ENCODE assay signal across 7 cellular contexts in the genomic region with DNA sequence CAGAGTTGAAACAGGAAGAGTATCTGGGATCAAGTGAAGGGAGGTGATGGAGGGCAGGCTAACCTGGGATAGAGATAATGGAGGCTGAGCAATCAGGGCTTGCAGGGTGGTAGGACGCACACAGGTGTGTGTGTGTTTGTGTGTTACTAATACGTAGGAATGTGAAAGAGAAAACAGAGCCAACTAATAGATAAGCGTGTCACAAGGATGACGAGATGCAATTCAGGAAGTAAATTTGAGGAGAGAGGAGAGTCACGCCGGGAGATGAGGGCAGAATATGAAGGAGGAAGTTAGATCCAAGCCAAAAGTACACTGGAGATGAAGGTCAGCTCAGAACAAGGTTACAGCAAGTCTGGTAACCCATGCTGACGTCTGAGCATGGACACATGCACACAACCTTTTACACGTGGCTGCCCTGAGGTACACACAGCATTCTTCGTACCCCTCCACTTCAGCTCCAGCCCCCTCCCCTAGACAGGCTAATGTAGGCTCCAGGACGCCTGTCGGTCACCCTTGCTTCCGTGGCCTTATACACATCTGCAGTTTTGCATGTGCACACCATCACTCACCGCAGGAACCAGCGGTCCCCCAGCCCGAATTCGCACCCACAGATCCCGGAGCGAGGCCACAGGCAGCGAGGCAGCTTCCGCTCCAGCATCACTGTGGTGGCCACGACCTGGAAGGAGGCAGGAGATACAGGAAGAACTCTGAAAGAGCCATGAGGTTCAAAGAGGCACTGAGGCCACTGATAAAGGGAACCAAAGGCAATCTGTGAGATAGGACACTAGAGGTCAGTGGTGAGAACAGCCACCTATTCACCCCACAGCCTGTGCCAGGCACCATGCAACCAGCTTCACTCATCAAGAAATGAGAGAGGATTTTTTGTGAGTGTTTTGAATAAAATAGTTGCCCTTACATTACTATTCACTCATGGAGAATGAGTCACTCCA. TPM values are rescaled to one million over a fixed set of nuclear protein-coding genes. Genes with fewer than 3 reads are reported as not detected.
DNase-seq lines count a peak whose midpoint lies in the region; ATAC-seq lines count a peak whose summit lies in the region.
"Had no signal": no experiment of that assay in that cellular context is flagged by ENCODE, and none has a peak within 500 bp of the region (broad histone marks: within the 10 kb centered on the region; RNA-seq: fewer than 3 reads in every experiment).

No MANE protein-coding gene starts in this region.

- no peaks in the 10 kb centered on the region for H3K9me3 Mint-ChIP-seq in natural killer cell treated with Interleukin-12 subunit alpha and Interleukin-12 subunit beta and Interleukin-15 and Interleukin-18, amount 100 ng/mL, for 72 hours
- peaks cover 4% of the 10 kb centered on the region for H3K9me3 Mint-ChIP-seq in activated CD4-positive, alpha-beta memory T cell treated with anti-CD3 and anti-CD28 coated beads for 36 hours

- DNase-seq in T-helper 17 cell (no peak), putamen (ENCODE audit: low spot score) (no peak)
- DNase-seq in natural killer cell treated with Interleukin-12 subunit alpha and Interleukin-12 subunit beta and Interleukin-15 and Interleukin-18, amount 100 ng/mL, for 72 hours (ENCODE audit: low spot score) = no peak
- no peak for DNase-seq in activated CD4-positive, alpha-beta memory T cell treated with anti-CD3 and anti-CD28 coated beads for 36 hours

- peaks cover 5% of the 10 kb centered on the region for H3K36me3 Mint-ChIP-seq in T-helper 17 cell (ENCODE audit: low read depth)
- H3K36me3 Mint-ChIP-seq in natural killer cell treated with Interleukin-12 subunit alpha and Interleukin-12 subunit beta and Interleukin-15 and Interleukin-18, amount 100 ng/mL, for 72 hours = no peaks in the 10 kb centered on the region
- no peaks in the 10 kb centered on the region for H3K36me3 Mint-ChIP-seq in activated CD4-positive, alpha-beta memory T cell treated with anti-CD3 and anti-CD28 coated beads for 36 hours

- POLR2A ChIA-PET in activated CD4-positive, alpha-beta memory T cell treated with anti-CD3 and anti-CD28 coated beads for 36 hours (lab: Charles Lee) = no interaction called here

- CTCF ChIA-PET in activated CD4-positive, alpha-beta memory T cell treated with anti-CD3 and anti-CD28 coated beads for 36 hours (lab: Charles Lee) = interaction anchor here (1.1 to 1.9 kb wide), 4 partner anchors 7 to 137 kb away, joined by 3 to 7 read pairs (median 4); no protein-coding TSS in a partner anchor

- H3K4me1 Mint-ChIP-seq in T-helper 17 cell = peaks cover 7% of the 10 kb centered on the region
- H3K4me1 Mint-ChIP-seq in natural killer cell treated with Interleukin-12 subunit alpha and Interleukin-12 subunit beta and Interleukin-15 and Interleukin-18, amount 100 ng/mL, for 72 hours (ENCODE audit: low read depth in 2 of 2) = no peaks in the 10 kb centered on the region
- H3K4me1 Mint-ChIP-seq in activated CD4-positive, alpha-beta memory T cell treated with anti-CD3 and anti-CD28 coated beads for 36 hours (ENCODE audit: low read depth) = no peaks in the 10 kb centered on the region

- peak; percentile 59 for ATAC-seq in GM19351 (IDR thresholded peaks at IDR 0.05; ENCODE audit: unreplicated experiment)
- peak; percentile 64 for ATAC-seq in T-helper 17 cell
- peak; percentile 49 to 62 for ATAC-seq in natural killer cell treated with Interleukin-12 subunit alpha and Interleukin-12 subunit beta and Interleukin-15 and Interleukin-18, amount 100 ng/mL, for 72 hours
- ATAC-seq in GM18858 (IDR thresholded peaks at IDR 0.05; ENCODE audit: unreplicated experiment) = no peak

- no peaks in the 10 kb centered on the region for H3K9me3 ChIP-seq in T-helper 17 cell (ENCODE audit: control insufficient read depth, low read length, poor library complexity, severe bottlenecking)

- intact Hi-C loops in activated CD4-positive, alpha-beta memory T cell treated with anti-CD3 and anti-CD28 coated beads for 36 hours (cut with micrococcal nuclease) = no loop called here

- H3K27ac Mint-ChIP-seq in T-helper 17 cell = no peak overlapping the region
- H3K27ac Mint-ChIP-seq in natural killer cell treated with Interleukin-12 subunit alpha and Interleukin-12 subunit beta and Interleukin-15 and Interleukin-18, amount 100 ng/mL, for 72 hours = no peak overlapping the region
- no peak overlapping the region for H3K27ac Mint-ChIP-seq in activated CD4-positive, alpha-beta memory T cell treated with anti-CD3 and anti-CD28 coated beads for 36 hours

- no peak overlapping the region for H3K4me3 Mint-ChIP-seq in T-helper 17 cell
- no peak overlapping the region for H3K4me3 Mint-ChIP-seq in natural killer cell treated with Interleukin-12 subunit alpha and Interleukin-12 subunit beta and Interleukin-15 and Interleukin-18, amount 100 ng/mL, for 72 hours
- H3K4me3 Mint-ChIP-seq in activated CD4-positive, alpha-beta memory T cell treated with anti-CD3 and anti-CD28 coated beads for 36 hours = no peak overlapping the region

- H3K27me3 Mint-ChIP-seq in T-helper 17 cell = peaks cover 76% of the 10 kb centered on the region
- peaks cover 33 to 48% of the 10 kb centered on the region in 2 donors for H3K27me3 Mint-ChIP-seq in natural killer cell treated with Interleukin-12 subunit alpha and Interleukin-12 subunit beta and Interleukin-15 and Interleukin-18, amount 100 ng/mL, for 72 hours
- H3K27me3 Mint-ChIP-seq in activated CD4-positive, alpha-beta memory T cell treated with anti-CD3 and anti-CD28 coated beads for 36 hours = peaks cover 10% of the 10 kb centered on the region

RNA-seq across cellular contexts. Expression of gene TRPV6, which starts 23.7 kb away (rescaled TPM):
- not detected for total RNA-seq in T-helper 17 cell
- total RNA-seq in natural killer cell treated with Interleukin-12 subunit alpha and Interleukin-12 subunit beta and Interleukin-15 and Interleukin-18, amount 100 ng/mL, for 72 hours = not detected
- not detected for total RNA-seq in activated CD4-positive, alpha-beta memory T cell treated with anti-CD3 and anti-CD28 coated beads for 36 hours

RNA-seq across cellular contexts. Expression of gene TRPV5, which starts 24.4 kb away (rescaled TPM):
- not detected for total RNA-seq in T-helper 17 cell
- not detected for total RNA-seq in natural killer cell treated with Interleukin-12 subunit alpha and Interleukin-12 subunit beta and Interleukin-15 and Interleukin-18, amount 100 ng/mL, for 72 hours
- not detected for total RNA-seq in activated CD4-positive, alpha-beta memory T cell treated with anti-CD3 and anti-CD28 coated beads for 36 hours
- total RNA-seq: astrocyte had no signal

RNA-seq across cellular contexts. Expression of gene LLCFC1, which starts 30.1 kb away (rescaled TPM):
- not detected for total RNA-seq in T-helper 17 cell
- not detected for total RNA-seq in natural killer cell treated with Interleukin-12 subunit alpha and Interleukin-12 subunit beta and Interleukin-15 and Interleukin-18, amount 100 ng/mL, for 72 hours
- not detected for total RNA-seq in activated CD4-positive, alpha-beta memory T cell treated with anti-CD3 and anti-CD28 coated beads for 36 hours
- total RNA-seq: astrocyte had no signal

RNA-seq across cellular contexts. Expression of gene KEL, which starts 53.0 kb away (rescaled TPM):
- total RNA-seq in T-helper 17 cell = 1 to 10 TPM in 1 of 2 donors, under 1 TPM in 1; 0.52 to 3.3 TPM
- not detected for total RNA-seq in natural killer cell treated with Interleukin-12 subunit alpha and Interleukin-12 subunit beta and Interleukin-15 and Interleukin-18, amount 100 ng/mL, for 72 hours
- under 1 TPM; 0.34 to 0.55 TPM for total RNA-seq in activated CD4-positive, alpha-beta memory T cell treated with anti-CD3 and anti-CD28 coated beads for 36 hours
- total RNA-seq: astrocyte had no signal

RNA-seq across cellular contexts. Expression of gene EPHB6, which starts 54.3 kb away (rescaled TPM):
- 10 to 100 TPM; 52.3 to 59.9 TPM for total RNA-seq in T-helper 17 cell
- total RNA-seq in natural killer cell treated with Interleukin-12 subunit alpha and Interleukin-12 subunit beta and Interleukin-15 and Interleukin-18, amount 100 ng/mL, for 72 hours = 1 to 10 TPM in 1 of 2 donors, under 1 TPM in 1; 0.64 to 1.8 TPM
- total RNA-seq in activated CD4-positive, alpha-beta memory T cell treated with anti-CD3 and anti-CD28 coated beads for 36 hours = 10 to 100 TPM in 1 of 2 experiments, 1 to 10 TPM in 1; 9.5 to 11.0 TPM
